ENCODE assay signal across 8 cellular contexts in genomic region chr6:73515204-73516101, GRCh38. TPM values are rescaled to one million over a fixed set of nuclear protein-coding genes. Genes with fewer than 3 reads are reported as not detected.
DNase-seq lines count a peak whose midpoint lies in the region; ATAC-seq and TF ChIP-seq lines count a peak whose summit lies in the region.

No MANE protein-coding gene starts in this region.

- H3K4me1 Mint-ChIP-seq in T-helper 17 cell: peaks cover 47% of the 10 kb centered on the region

- H3K27ac Mint-ChIP-seq in T-helper 17 cell: peak overlapping the region; percentile 100

- TF ChIP-seq CTCF in LNCaP clone FGC (IDR thresholded peaks at IDR 0.05; ENCODE audit: control insufficient read depth, extremely low read depth, insufficient read depth) (peak; percentile 55), left lung (IDR thresholded peaks at IDR 0.05) (peak; percentile 25 to 56)

- H3K27ac ChIP-seq in left lung: peak overlapping the region; percentile 26 to 37

- peak; percentile 29 for DNase-seq in activated T-cell treated with anti-CD3 and anti-CD28 coated beads for 1 hour (ENCODE audit: low read depth)
- no peak for DNase-seq in activated T-cell treated with anti-CD3 and anti-CD28 coated beads for 4 hours
- DNase-seq in H4 (ENCODE audit: low spot score): peak; percentile 74
- no peak for DNase-seq in LNCaP clone FGC (ENCODE audit: low read depth)
- DNase-seq in T-helper 17 cell: peak in 1 of 3 donors; percentile 16
- DNase-seq in cerebellum (ENCODE audit: low spot score): peak; percentile 54
- no peak for DNase-seq in left lung
- DNase-seq in stimulated activated naive CD4-positive, alpha-beta T cell treated with Interleukin-2 at 50 U/mL for 16 hours (lab: John Stamatoyannopoulos, UW): peak; percentile 13

- no peak overlapping the region for H3K4me3 ChIP-seq in LNCaP clone FGC (ENCODE audit: low read depth, low read length)
- peak overlapping the region in 1 of 2 donors; percentile 28 for H3K4me3 ChIP-seq in left lung

- intact Hi-C loops in left lung (cut with DNase I): loop anchor here in 1 of 2 donors (10.0 kb wide), 1 partner anchor 99 kb away; no protein-coding TSS in a partner anchor

- ATAC-seq in T-helper 17 cell: peak; percentile 39
- ATAC-seq in left lung: peak; percentile 56

- peaks cover 11% of the 10 kb centered on the region for H3K36me3 Mint-ChIP-seq in T-helper 17 cell (ENCODE audit: low read depth)

- H3K4me3 Mint-ChIP-seq in T-helper 17 cell: peak overlapping the region; percentile 76

- peaks cover 0 to 59% of the 10 kb centered on the region in 2 donors for H3K36me3 ChIP-seq in left lung

- peaks cover 14 to 43% of the 10 kb centered on the region in 2 donors for H3K4me1 ChIP-seq in left lung

- H3K27me3 ChIP-seq in left lung: no peaks in the 10 kb centered on the region

- H3K9me3 ChIP-seq in T-helper 17 cell (ENCODE audit: control insufficient read depth, low read length, poor library complexity, severe bottlenecking): peaks cover 4% of the 10 kb centered on the region
- no peaks in the 10 kb centered on the region for H3K9me3 ChIP-seq in left lung

- H3K27me3 Mint-ChIP-seq in T-helper 17 cell: peaks cover 2% of the 10 kb centered on the region

RNA-seq across cellular contexts. Expression of gene EEF1A1, which starts 5.4 kb away (rescaled TPM):
- total RNA-seq in H4 (2014; rRNA removed; shearing (Covaris generic)): 10,897 and 11,774 TPM in 2 replicates
- total RNA-seq in T-helper 17 cell (over 10,000 TPM; 15,315 to 15,954 TPM), cerebellum (9,230 TPM), left lung (1,000 to 10,000 TPM; 7,825 to 9,246 TPM)

RNA-seq across cellular contexts. Expression of gene MTO1, which starts 53.9 kb away (rescaled TPM):
- 17.0 and 17.4 TPM in 2 replicates for total RNA-seq in H4 (2014; rRNA removed; shearing (Covaris generic))
- 10 to 100 TPM; 37.1 to 47.4 TPM for total RNA-seq in T-helper 17 cell
- total RNA-seq in cerebellum: 24.0 TPM
- total RNA-seq in left lung: 10 to 100 TPM; 18.9 to 27.3 TPM

Comparison
In these comparisons a context has a peak if more than half of its experiments do, and no peak if none do; other contexts are left out.
1. DNase-seq: peak in activated T-cell treated with anti-CD3 and anti-CD28 coated beads for 1 hour (single experiment), H4 (single experiment), cerebellum (single experiment) and stimulated activated naive CD4-positive, alpha-beta T cell treated with Interleukin-2 at 50 U/mL for 16 hours (single experiment); none in activated T-cell treated with anti-CD3 and anti-CD28 coated beads for 4 hours (single experiment), LNCaP clone FGC (single experiment) and left lung (0 of 2).